In genomic region chr4:167688660-167689142, GRCh38 we compare ENCODE assay signal across 19 cellular contexts.
DNase-seq lines count a peak whose midpoint lies in the region; ATAC-seq and TF ChIP-seq lines count a peak whose summit lies in the region.
"Had no signal": no experiment of that assay in that cellular context is flagged by ENCODE, and none has a peak within 500 bp of the region (broad histone marks: within the 10 kb centered on the region; RNA-seq: fewer than 3 reads in every experiment).

No MANE protein-coding gene starts in this region.

- H3K27me3 ChIP-seq in BE2C (no peaks in the 10 kb centered on the region), KMS-11 (ENCODE audit: insufficient read depth, low read depth) (no peaks in the 10 kb centered on the region), HAP-1 (ENCODE audit: low read depth) (no peaks in the 10 kb centered on the region)
- H3K27me3 ChIP-seq: breast epithelium, dorsolateral prefrontal cortex, vagina had no signal

- H3K27ac ChIP-seq in KMS-11: no peak overlapping the region
- H3K27ac ChIP-seq: breast epithelium, dorsolateral prefrontal cortex, vagina had no signal

- H3K27ac Mint-ChIP-seq in WTC11 (0 out of 2 replicates have a peak overlapping the region, but pooled peaks have one; percentile 5), nephron progenitor cell (peak overlapping the region; percentile 40)
- H3K27ac Mint-ChIP-seq: activated naive CD8-positive, alpha-beta T cell treated with anti-CD3 and anti-CD28 coated beads, Interleukin-2, amount 10 ng/mL, durations not matched to agents 7 days and 5 days; CD8-positive, alpha-beta T cell had no signal

- CTCF ChIA-PET in WTC11 (lab: Charles Lee): interaction anchor here (1.1 kb wide), 1 partner anchor 351 kb away, joined by 3 read pairs; no protein-coding TSS in a partner anchor

- H3K4me1 Mint-ChIP-seq in WTC11: peaks cover 4% of the 10 kb centered on the region; the same call in 1 of the 2 replicates
- peaks cover 10% of the 10 kb centered on the region for H3K4me1 Mint-ChIP-seq in nephron progenitor cell
- H3K4me1 Mint-ChIP-seq: activated naive CD8-positive, alpha-beta T cell treated with anti-CD3 and anti-CD28 coated beads, Interleukin-2, amount 10 ng/mL, durations not matched to agents 7 days and 5 days had no signal

- H3K27me3 Mint-ChIP-seq in WTC11 (ENCODE audit: low read depth): no peaks in the 10 kb centered on the region
- no peaks in the 10 kb centered on the region for H3K27me3 Mint-ChIP-seq in nephron progenitor cell (ENCODE audit: low read depth, poor library complexity)
- H3K27me3 Mint-ChIP-seq: activated naive CD8-positive, alpha-beta T cell treated with anti-CD3 and anti-CD28 coated beads, Interleukin-2, amount 10 ng/mL, durations not matched to agents 7 days and 5 days had no signal

- H3K36me3 Mint-ChIP-seq in WTC11 (no peaks in the 10 kb centered on the region), nephron progenitor cell (ENCODE audit: low read depth) (no peaks in the 10 kb centered on the region)
- H3K36me3 Mint-ChIP-seq: activated naive CD8-positive, alpha-beta T cell treated with anti-CD3 and anti-CD28 coated beads, Interleukin-2, amount 10 ng/mL, durations not matched to agents 7 days and 5 days; CD8-positive, alpha-beta T cell had no signal

- ATAC-seq in WTC11 (peak; percentile 28), GM21723 (IDR thresholded peaks at IDR 0.05; ENCODE audit: unreplicated experiment) (no peak)
- ATAC-seq: CD8-positive, alpha-beta T cell; esophagus mucosa had no signal

- peak overlapping the region; percentile 58 for H3K4me3 ChIP-seq in BE2C (ENCODE audit: low read depth, low read length)
- no peak overlapping the region for H3K4me3 ChIP-seq in KMS-11 (IDR thresholded peaks at IDR 0.05; ENCODE audit: insufficient read depth, low read depth, low read length)
- H3K4me3 ChIP-seq in HAP-1: no peak overlapping the region
- H3K4me3 ChIP-seq: breast epithelium, dorsolateral prefrontal cortex, vagina had no signal

- H3K9me3 ChIP-seq in BE2C (0 out of 2 replicates have a peak, but pooled peaks cover 2% of the 10 kb centered on the region), HAP-1 (no peaks in the 10 kb centered on the region)
- H3K9me3 ChIP-seq: breast epithelium, vagina had no signal

- no peaks in the 10 kb centered on the region for H4K20me1 ChIP-seq in KMS-11 (ENCODE audit: insufficient read depth)

- POLR2A ChIA-PET in WTC11 (lab: Charles Lee): no interaction called here

- H3K4me3 Mint-ChIP-seq in WTC11 (peak overlapping the region; percentile 53), nephron progenitor cell (no peak overlapping the region)
- H3K4me3 Mint-ChIP-seq: activated naive CD8-positive, alpha-beta T cell treated with anti-CD3 and anti-CD28 coated beads, Interleukin-2, amount 10 ng/mL, durations not matched to agents 7 days and 5 days; CD8-positive, alpha-beta T cell had no signal

- in situ Hi-C loops in HAP-1 (cut with MboI; ENCODE audit: low sequenced_read_pairs): no loop called here

- peaks cover 7% of the 10 kb centered on the region for H3K9me3 Mint-ChIP-seq in WTC11
- no peaks in the 10 kb centered on the region for H3K9me3 Mint-ChIP-seq in nephron progenitor cell

- peak overlapping the region; percentile 42; the same call in 1 of the 2 replicates for H2AFZ ChIP-seq in KMS-11 (ENCODE audit: low read depth)

- H3K36me3 ChIP-seq in BE2C (no peaks in the 10 kb centered on the region), KMS-11 (ENCODE audit: insufficient read depth) (no peaks in the 10 kb centered on the region), HAP-1 (replicated peaks) (no peaks in the 10 kb centered on the region)
- H3K36me3 ChIP-seq: breast epithelium, vagina had no signal

- H3K4me1 ChIP-seq in BE2C (no peaks in the 10 kb centered on the region), KMS-11 (ENCODE audit: low read depth, poor library complexity, severe bottlenecking) (no peaks in the 10 kb centered on the region), HAP-1 (no peaks in the 10 kb centered on the region)
- H3K4me1 ChIP-seq: breast epithelium, vagina had no signal

- peak overlapping the region; percentile 17; the same call in 1 of the 2 replicates for H3K9ac ChIP-seq in KMS-11

- DNase-seq in BE2C (no peak), WTC11 (ENCODE audit: low spot score) (no peak), nephron progenitor cell (no peak), NCI-H1105 (lab: John Stamatoyannopoulos, UW) (no peak), HAP-1 (ENCODE audit: low spot score in 2 of 2) (no peak)
- DNase-seq in activated CD4-positive, CD25-positive, alpha-beta regulatory T cell (lab: John Stamatoyannopoulos, UW): no peak
- DNase-seq: activated CD8-positive, alpha-beta memory T cell treated with anti-CD3 and anti-CD28 coated beads for 24 hours; activated naive CD8-positive, alpha-beta T cell treated with anti-CD3 and anti-CD28 coated beads, Interleukin-2, amount 10 ng/mL, durations not matched to agents 7 days and 5 days; CD8-positive, alpha-beta T cell; dorsolateral prefrontal cortex; EL; NCI-H1092; RPMI8226; T-helper 1 cell had no signal

- H3K79me2 ChIP-seq in KMS-11 (ENCODE audit: insufficient read depth, low read depth): no peaks in the 10 kb centered on the region

- H3K4me2 ChIP-seq in KMS-11: peak overlapping the region; percentile 8; the same call in 1 of the 2 replicates

- TF ChIP-seq CTCF in BE2C (IDR thresholded peaks at IDR 0.05; ENCODE audit: low read depth, low read length) (no peak), KMS-11 (conservative IDR thresholded peaks at IDR 0.05; ENCODE audit: low read depth, low read length) (no peak), WTC11 (IDR thresholded peaks at IDR 0.05) (no peak), nephron progenitor cell (IDR thresholded peaks at IDR 0.05) (no peak)

TF ChIP-seq in WTC11, 78 proteins besides CTCF, POLR2A, EP300 and RAD21 (continues in another document):
- TF ChIP-seq ZNF138 (CRISPR knock-in tag; conservative IDR thresholded peaks at IDR 0.05) (no peak), JUN (CRISPR knock-in tag; IDR thresholded peaks at IDR 0.05) (no peak), ESRRA (CRISPR knock-in tag; IDR thresholded peaks at IDR 0.05; ENCODE audit: borderline replicate concordance) (no peak), ATF2 (CRISPR knock-in tag; IDR thresholded peaks at IDR 0.05; ENCODE audit: borderline replicate concordance, low read depth) (no peak), PRDM15 (CRISPR knock-in tag; IDR thresholded peaks at IDR 0.05) (no peak), NFE2L1 (CRISPR knock-in tag; IDR thresholded peaks at IDR 0.05) (no peak), IRF1 (CRISPR knock-in tag; IDR thresholded peaks at IDR 0.05) (no peak)
